In the genomic region with DNA sequence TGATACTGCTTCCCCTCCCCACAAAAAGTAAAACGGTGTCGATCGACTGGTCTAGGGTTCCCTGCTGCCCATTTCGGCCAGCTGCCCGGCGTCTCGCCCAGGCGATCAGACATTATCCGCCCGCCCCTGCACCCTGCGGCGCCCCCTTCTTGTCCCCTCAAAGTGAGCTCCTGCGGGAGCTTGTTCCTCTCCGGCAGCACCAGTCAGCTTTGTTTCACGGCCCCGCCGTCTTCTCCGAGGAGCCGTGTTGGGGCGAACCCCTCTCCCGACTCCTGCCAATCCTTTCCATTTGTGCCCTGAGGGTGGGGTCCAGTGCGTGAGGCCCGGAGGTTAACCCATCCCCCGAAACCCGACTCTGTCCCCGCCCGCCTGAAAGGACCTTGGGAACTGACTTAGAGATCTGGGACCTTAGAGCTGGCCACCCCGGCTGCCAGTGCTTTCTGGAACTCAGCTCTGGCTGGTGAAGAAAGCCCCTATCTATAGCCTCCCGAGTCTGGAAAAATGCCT, we compare ENCODE assay signal across 1 cellular context.
A peak's percentile ranks its signal among the peaks of the same experiment; 100 is the strongest.
TF ChIP-seq lines count a peak whose summit lies in the region.

No MANE protein-coding gene starts in this region.

TF ChIP-seq in GM12878, 131 proteins besides CTCF, POLR2A, EP300 and RAD21:
- TF ChIP-seq FOXM1 (IDR thresholded peaks at IDR 0.05; ENCODE audit: low read depth, low read length) (no peak), MTA3 (IDR thresholded peaks at IDR 0.05; ENCODE audit: borderline replicate concordance, low read length) (no peak), ZSCAN29 (IDR thresholded peaks at IDR 0.05) (no peak), RBBP5 (conservative IDR thresholded peaks at IDR 0.05) (no peak), GATAD2B (conservative IDR thresholded peaks at IDR 0.05; ENCODE audit: low read depth) (0 out of 2 replicates have a peak, but pooled peaks have one; percentile 6), POLR2AphosphoS5 (IDR thresholded peaks at IDR 0.05; ENCODE audit: low read length) (peak; percentile 16; the same call in 1 of the 2 replicates), PKNOX1 (IDR thresholded peaks at IDR 0.05) (no peak), SIN3A (IDR thresholded peaks at IDR 0.05; ENCODE audit: low read depth, low read length) (no peak), LARP7 (IDR thresholded peaks at IDR 0.05) (peak; percentile 28; the same call in 1 of the 2 replicates), SUZ12 (IDR thresholded peaks at IDR 0.05; ENCODE audit: unreplicated experiment) (no peak), ZZZ3 (IDR thresholded peaks at IDR 0.05; ENCODE audit: control insufficient read depth, insufficient read length, low read depth) (no peak), SKIL (IDR thresholded peaks at IDR 0.05; ENCODE audit: low read depth, poor library complexity, severe bottlenecking) (no peak), DPF2 (IDR thresholded peaks at IDR 0.05) (no peak), NFIC (IDR thresholded peaks at IDR 0.05; ENCODE audit: low read depth, low read length) (no peak), NR2C2 (IDR thresholded peaks at IDR 0.05; ENCODE audit: borderline replicate concordance, control insufficient read depth, insufficient read length, low read depth) (no peak)
- TF ChIP-seq, protein P1, sequence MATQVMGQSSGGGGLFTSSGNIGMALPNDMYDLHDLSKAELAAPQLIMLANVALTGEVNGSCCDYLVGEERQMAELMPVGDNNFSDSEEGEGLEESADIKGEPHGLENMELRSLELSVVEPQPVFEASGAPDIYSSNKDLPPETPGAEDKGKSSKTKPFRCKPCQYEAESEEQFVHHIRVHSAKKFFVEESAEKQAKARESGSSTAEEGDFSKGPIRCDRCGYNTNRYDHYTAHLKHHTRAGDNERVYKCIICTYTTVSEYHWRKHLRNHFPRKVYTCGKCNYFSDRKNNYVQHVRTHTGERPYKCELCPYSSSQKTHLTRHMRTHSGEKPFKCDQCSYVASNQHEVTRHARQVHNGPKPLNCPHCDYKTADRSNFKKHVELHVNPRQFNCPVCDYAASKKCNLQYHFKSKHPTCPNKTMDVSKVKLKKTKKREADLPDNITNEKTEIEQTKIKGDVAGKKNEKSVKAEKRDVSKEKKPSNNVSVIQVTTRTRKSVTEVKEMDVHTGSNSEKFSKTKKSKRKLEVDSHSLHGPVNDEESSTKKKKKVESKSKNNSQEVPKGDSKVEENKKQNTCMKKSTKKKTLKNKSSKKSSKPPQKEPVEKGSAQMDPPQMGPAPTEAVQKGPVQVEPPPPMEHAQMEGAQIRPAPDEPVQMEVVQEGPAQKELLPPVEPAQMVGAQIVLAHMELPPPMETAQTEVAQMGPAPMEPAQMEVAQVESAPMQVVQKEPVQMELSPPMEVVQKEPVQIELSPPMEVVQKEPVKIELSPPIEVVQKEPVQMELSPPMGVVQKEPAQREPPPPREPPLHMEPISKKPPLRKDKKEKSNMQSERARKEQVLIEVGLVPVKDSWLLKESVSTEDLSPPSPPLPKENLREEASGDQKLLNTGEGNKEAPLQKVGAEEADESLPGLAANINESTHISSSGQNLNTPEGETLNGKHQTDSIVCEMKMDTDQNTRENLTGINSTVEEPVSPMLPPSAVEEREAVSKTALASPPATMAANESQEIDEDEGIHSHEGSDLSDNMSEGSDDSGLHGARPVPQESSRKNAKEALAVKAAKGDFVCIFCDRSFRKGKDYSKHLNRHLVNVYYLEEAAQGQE (IDR thresholded peaks at IDR 0.05; ENCODE audit: low read depth, low read length) = no peak
